8 cellular contexts compared by ENCODE assay signal in the genomic region with DNA sequence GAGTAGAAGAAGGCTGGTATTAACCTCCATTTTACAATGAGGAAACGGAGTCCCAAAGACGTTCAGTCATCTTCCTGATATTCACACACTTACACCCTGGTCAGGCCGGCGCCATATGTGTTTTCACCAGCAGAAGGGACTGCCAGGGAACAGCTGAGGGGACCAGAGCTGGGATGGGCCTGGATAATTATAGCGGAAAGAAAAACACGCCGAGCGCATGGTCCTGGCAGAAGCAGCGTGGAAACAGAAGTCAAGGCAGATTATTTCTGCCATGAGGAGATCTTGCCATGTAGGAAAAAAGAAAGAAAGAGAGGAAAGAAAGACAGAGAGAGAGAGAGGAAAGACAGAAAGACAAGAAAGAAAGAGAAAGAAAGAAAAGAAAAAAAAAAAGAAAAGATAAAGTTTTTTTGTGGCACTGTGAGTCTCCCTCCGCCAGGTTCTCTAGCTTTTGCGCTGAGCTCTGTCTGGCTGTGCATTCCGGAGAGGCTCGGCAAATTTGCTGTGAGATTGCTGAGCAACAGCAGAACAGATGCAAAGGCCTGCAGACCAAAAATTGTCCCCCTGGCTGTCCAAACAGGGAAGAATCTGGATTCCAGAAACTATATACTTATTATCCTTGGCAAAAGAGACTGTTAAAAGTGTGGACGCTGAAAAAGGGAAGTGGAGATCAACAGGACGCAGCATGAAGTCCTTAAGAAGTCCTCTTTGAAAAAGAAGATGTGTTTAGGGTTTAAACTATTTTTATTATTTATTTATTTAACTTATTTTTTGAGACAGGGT. TPM values are rescaled to one million over a fixed set of nuclear protein-coding genes. Genes with fewer than 3 reads are reported as not detected.
A peak's percentile ranks its signal among the peaks of the same experiment; 100 is the strongest.
DNase-seq lines count a peak whose midpoint lies in the region; ATAC-seq, FAIRE-seq and TF ChIP-seq lines count a peak whose summit lies in the region.

No MANE protein-coding gene starts in this region.

- TF ChIP-seq RAD21 in HepG2 (CRISPR knock-in tag; IDR thresholded peaks at IDR 0.05), result no peak

- H3K4me1 ChIP-seq in MM.1S (ENCODE audit: low read length) (peaks cover 23% of the 10 kb centered on the region), HepG2 (ENCODE audit: insufficient read depth, low read length) (peaks cover 60% of the 10 kb centered on the region), transverse colon (peaks cover 0 to 40% (median 19%) of the 10 kb centered on the region in 4 donors)

- in situ Hi-C loops in HepG2 (cut with HindIII; ENCODE audit: extremely low pct_ligation_motif_present, low pct_unique_long_range_greater_than_20kb) (no loop called here), transverse colon (cut with MboI; ENCODE audit: low pct_ligation_motif_present in 1 of 4, low pct_unique_long_range_greater_than_20kb in 1 of 4, low sequenced_read_pairs in 3 of 4) (no loop called here)

- CTCF ChIA-PET in HepG2 (lab: Yijun Ruan, JAX; ENCODE audit: low intra/inter-chr PET ratio, low total read pairs), result no interaction called here

- FAIRE-seq in HepG2 (lab: Jason Lieb, UNC), result no peak

- TF ChIP-seq CTCF in MM.1S (IDR thresholded peaks at IDR 0.05; ENCODE audit: low read length), result no peak
- no peak for TF ChIP-seq CTCF in HepG2 (CRISPR knock-in tag; IDR thresholded peaks at IDR 0.05)
- no peak for TF ChIP-seq CTCF in transverse colon (IDR thresholded peaks at IDR 0.05)

- no peak for ATAC-seq in activated naive CD4-positive, alpha-beta T cell treated with anti-CD3 and anti-CD28 coated beads, Interleukin-2, amount 50 U/mL, for 72 hours
- peak; percentile 8 for ATAC-seq in HepG2
- no peak for ATAC-seq in GM19324 (IDR thresholded peaks at IDR 0.05; ENCODE audit: low FRiP score, unreplicated experiment)
- ATAC-seq in GM19328 (IDR thresholded peaks at IDR 0.05; ENCODE audit: unreplicated experiment), result no peak

- intact Hi-C loops in HepG2 (cut with micrococcal nuclease; ENCODE audit: unreplicated experiment), result no loop called here
- intact Hi-C loops in transverse colon (cut with DNase I; ENCODE audit: low total_unique reads), result no loop called here

- H3K36me3 ChIP-seq in MM.1S (replicated peaks; ENCODE audit: insufficient read depth, low read length) (no peaks in the 10 kb centered on the region), HepG2 (replicated peaks in 1 of 2; ENCODE audit: control insufficient read depth in 1 of 2, insufficient read depth in 2 of 2, low read length in 2 of 2) (peaks cover 0 to 9% of the 10 kb centered on the region in 2 experiments; a peak in 1 of 5 replicates), transverse colon (no peaks in the 10 kb centered on the region)

- H3K27me3 ChIP-seq in MM.1S (replicated peaks; ENCODE audit: insufficient read depth, low read length) (no peaks in the 10 kb centered on the region), HepG2 (ENCODE audit: control insufficient read depth in 1 of 2, insufficient read depth in 2 of 2, low read length in 2 of 2) (no peaks in the 10 kb centered on the region), transverse colon (no peaks in the 10 kb centered on the region)

- H3K9ac ChIP-seq in MM.1S (ENCODE audit: low read length) (peak overlapping the region; percentile 95; the same call in 1 of the 2 replicates), HepG2 (ENCODE audit: insufficient read depth, low read depth, low read length) (peak overlapping the region; percentile 76)

- DNase-seq in CD1c-positive myeloid dendritic cell (ENCODE audit: extremely low spot score) (peak; percentile 53), MM.1S (no peak), HepG2 (ENCODE audit: low spot score) (no peak), transverse colon (no peak), NCI-H2029 (lab: John Stamatoyannopoulos, UW) (no peak)
- DNase-seq in activated naive CD4-positive, alpha-beta T cell treated with anti-CD3 and anti-CD28 coated beads, Interleukin-2, amount 50 U/mL, for 72 hours (ENCODE audit: low spot score in 2 of 2), result no peak

- POLR2A ChIA-PET in HepG2 (lab: Yijun Ruan, JAX), result interaction anchor here (1.4 to 4.9 kb wide), 3 partner anchors 11 to 35 kb away, joined by 3 to 32 read pairs (median 7); no protein-coding TSS in a partner anchor

- H3K9me3 ChIP-seq in MM.1S (replicated peaks; ENCODE audit: insufficient read depth, low read length) (no peaks in the 10 kb centered on the region), HepG2 (ENCODE audit: low read length) (no peaks in the 10 kb centered on the region), transverse colon (no peaks in the 10 kb centered on the region)

- H3K36me3 Mint-ChIP-seq in activated naive CD4-positive, alpha-beta T cell treated with anti-CD3 and anti-CD28 coated beads, Interleukin-2, amount 50 U/mL, for 72 hours, result peaks cover 43 to 47% of the 10 kb centered on the region in 2 donors

- H3K9me2 ChIP-seq in MM.1S (replicated peaks; ENCODE audit: insufficient read depth, low read length), result no peaks in the 10 kb centered on the region

- TSS peak; percentile 93 for BruUV-seq in HepG2 (replicated peaks; lab: Mats Ljungman, UMichigan)

- peak overlapping the region; percentile 90; the same call in 1 of the 2 replicates for H3K27ac ChIP-seq in MM.1S (ENCODE audit: low read length)
- peak overlapping the region; percentile 91 for H3K27ac ChIP-seq in HepG2 (ENCODE audit: extremely low read length, insufficient read depth, low read length)
- peak overlapping the region; percentile 91 to 94 (median 92) for H3K27ac ChIP-seq in transverse colon

- peak overlapping the region; percentile 99 for H2AFZ ChIP-seq in MM.1S (ENCODE audit: low read length)
- peak overlapping the region; percentile 42 for H2AFZ ChIP-seq in HepG2 (ENCODE audit: low read length)

- 59% methylated on average over 15 of the region's 15 CpGs for WGBS in HepG2 (ENCODE audit: low lambda C conversion rate)
- 74 to 87% methylated on average over 10 to 15 of the region's 15 CpGs for WGBS in transverse colon (ENCODE audit: low coverage in 1 of 2), 2 donors

- no peaks in the 10 kb centered on the region for H4K20me1 ChIP-seq in MM.1S (ENCODE audit: insufficient read depth, low read length)
- no peaks in the 10 kb centered on the region for H4K20me1 ChIP-seq in HepG2 (ENCODE audit: insufficient read depth, low read length)

- H3K4me2 ChIP-seq in MM.1S (ENCODE audit: low read depth, low read length) (peak overlapping the region; percentile 94), HepG2 (ENCODE audit: low read depth, low read length) (peak overlapping the region; percentile 100)

- H3K27ac Mint-ChIP-seq in activated naive CD4-positive, alpha-beta T cell treated with anti-CD3 and anti-CD28 coated beads, Interleukin-2, amount 50 U/mL, for 72 hours, result peak overlapping the region; percentile 100

- peak overlapping the region; percentile 96 for H3K4me3 ChIP-seq in MM.1S (ENCODE audit: low read length)
- peak overlapping the region; percentile 71 to 93 (median 86); a peak in 5 of 6 replicates for H3K4me3 ChIP-seq in HepG2 (replicated peaks in 1 of 3; ENCODE audit: insufficient read depth in 1 of 3, low read depth in 2 of 3, low read length in 3 of 3)
- peak overlapping the region in 3 of 4 donors; percentile 54 to 64 (median 55) for H3K4me3 ChIP-seq in transverse colon

- TF ChIP-seq EP300 in HepG2 (IDR thresholded peaks at IDR 0.05; ENCODE audit: low read depth in 2 of 2, low read length in 2 of 2), result no peak
- TF ChIP-seq EP300 in HepG2 (CRISPR knock-in tag; IDR thresholded peaks at IDR 0.05; ENCODE audit: borderline replicate concordance), result no peak
- TF ChIP-seq EP300 in transverse colon (IDR thresholded peaks at IDR 0.05; ENCODE audit: low read depth), result no peak

- no peaks in the 10 kb centered on the region for H3K9me3 Mint-ChIP-seq in activated naive CD4-positive, alpha-beta T cell treated with anti-CD3 and anti-CD28 coated beads, Interleukin-2, amount 50 U/mL, for 72 hours

- peaks cover 26% of the 10 kb centered on the region for H3K79me2 ChIP-seq in MM.1S (ENCODE audit: low read length)
- H3K79me2 ChIP-seq in HepG2 (ENCODE audit: insufficient read depth, low read length), result peaks cover 3% of the 10 kb centered on the region

- H3F3A ChIP-seq in MM.1S (ENCODE audit: insufficient read depth, low read length), result peaks cover 35% of the 10 kb centered on the region

- no peak for TF ChIP-seq POLR2A in HepG2 (IDR thresholded peaks at IDR 0.05; ENCODE audit: insufficient read depth in 1 of 2, low read depth in 2 of 2, low read length in 2 of 2)
- TF ChIP-seq POLR2A in transverse colon (IDR thresholded peaks at IDR 0.05), result no peak

RNA-seq across cellular contexts. Expression of gene UCP2, which starts 1.3 kb away (rescaled TPM):
- 100 to 1,000 TPM; 271 to 326 TPM for total RNA-seq in activated naive CD4-positive, alpha-beta T cell treated with anti-CD3 and anti-CD28 coated beads, Interleukin-2, amount 50 U/mL, for 72 hours
- total RNA-seq in HepG2 (2016; rRNA removed; fragmentation: Illumina TruSeq; extraction: Trizol), result 3.2 and 5.5 TPM in 2 replicates
- 2.4 TPM in 2 replicates for total RNA-seq in HepG2 (2016; cell fraction: cytosol; rRNA removed; fragmentation: Illumina TruSeq; extraction: Trizol; ENCODE audit: low read depth)
- total RNA-seq in HepG2 (2016; cell fraction: insoluble cytoplasmic fraction; rRNA removed; fragmentation: Illumina TruSeq; extraction: Trizol), result 3.2 and 3.4 TPM in 2 replicates
- total RNA-seq in HepG2 (2016; cell fraction: membrane; rRNA removed; fragmentation: Illumina TruSeq; extraction: Trizol), result 5.5 and 5.9 TPM in 2 replicates
- total RNA-seq in HepG2 (2016; cell fraction: nucleus; rRNA removed; fragmentation: Illumina TruSeq; extraction: Trizol), result 6.8 and 8.8 TPM in 2 replicates
- 2.7 TPM in 2 replicates for polyA plus RNA-seq in HepG2 (2011; rRNA removed)
- polyA plus RNA-seq in HepG2 (2011; cell fraction: cytosol; rRNA removed), result 3.8 and 4.1 TPM in 2 replicates
- 3.8 and 5.1 TPM in 2 replicates for polyA plus RNA-seq in HepG2 (2011; cell fraction: nucleus; rRNA removed)
- 4.1 and 7.4 TPM in 2 replicates for polyA plus RNA-seq in HepG2 (2012)
- polyA plus RNA-seq in HepG2 (2016; cell fraction: cytosol; fragmentation: Illumina TruSeq; extraction: Trizol; ENCODE audit: low read depth), result 4.9 and 6.3 TPM in 2 replicates
- 7.6 and 11.9 TPM in 2 replicates for polyA plus RNA-seq in HepG2 (2016; cell fraction: insoluble cytoplasmic fraction; fragmentation: Illumina TruSeq; extraction: Trizol; ENCODE audit: low read depth)
- 11.8 and 12.1 TPM in 2 replicates for polyA plus RNA-seq in HepG2 (2016; cell fraction: membrane; fragmentation: Illumina TruSeq; extraction: Trizol; ENCODE audit: low read depth)
- 4.9 and 6.3 TPM in 2 replicates for polyA plus RNA-seq in HepG2 (2016; cell fraction: nucleus; fragmentation: Illumina TruSeq; extraction: Trizol; ENCODE audit: insufficient read depth, low read depth)
- polyA minus RNA-seq in HepG2 (2011; rRNA and poly(A)+ RNA removed; ENCODE audit: low replicate concordance), result 10.6 and 155 TPM in 2 replicates
- 4.4 and 5.2 TPM in 2 replicates for polyA minus RNA-seq in HepG2 (2011; cell fraction: cytosol; rRNA and poly(A)+ RNA removed)
- polyA minus RNA-seq in HepG2 (2011; cell fraction: nucleus; rRNA and poly(A)+ RNA removed), result 9.1 and 17.2 TPM in 2 replicates
- 10 to 100 TPM; 36.7 to 57.6 (median 39.6) TPM for total RNA-seq in transverse colon

RNA-seq across cellular contexts. Expression of gene UCP3, which starts 24.9 kb away (rescaled TPM):
- 1 to 10 TPM; 1.5 to 2.7 TPM for total RNA-seq in activated naive CD4-positive, alpha-beta T cell treated with anti-CD3 and anti-CD28 coated beads, Interleukin-2, amount 50 U/mL, for 72 hours
- total RNA-seq in HepG2 (2016; rRNA removed; fragmentation: Illumina TruSeq; extraction: Trizol), result 0.22 TPM in 1 of 2 replicates, not detected in the other
- not detected in 2 replicates for total RNA-seq in HepG2 (2016; cell fraction: cytosol; rRNA removed; fragmentation: Illumina TruSeq; extraction: Trizol; ENCODE audit: low read depth)
- total RNA-seq in HepG2 (2016; cell fraction: insoluble cytoplasmic fraction; rRNA removed; fragmentation: Illumina TruSeq; extraction: Trizol), result not detected in 2 replicates
- total RNA-seq in HepG2 (2016; cell fraction: membrane; rRNA removed; fragmentation: Illumina TruSeq; extraction: Trizol), result not detected in 2 replicates
- 0.16 TPM in 1 of 2 replicates, not detected in the other for total RNA-seq in HepG2 (2016; cell fraction: nucleus; rRNA removed; fragmentation: Illumina TruSeq; extraction: Trizol)
- polyA plus RNA-seq in HepG2 (2011; rRNA removed), result 0.10 and 0.37 TPM in 2 replicates
- polyA plus RNA-seq in HepG2 (2011; cell fraction: cytosol; rRNA removed), result 0.05 and 0.14 TPM in 2 replicates
- polyA plus RNA-seq in HepG2 (2011; cell fraction: nucleus; rRNA removed), result 0.64 and 0.83 TPM in 2 replicates
- polyA plus RNA-seq in HepG2 (2012), result 0.17 and 0.28 TPM in 2 replicates
- polyA plus RNA-seq in HepG2 (2016; cell fraction: cytosol; fragmentation: Illumina TruSeq; extraction: Trizol; ENCODE audit: low read depth), result 0.03 and 0.07 TPM in 2 replicates
- not detected in 2 replicates for polyA plus RNA-seq in HepG2 (2016; cell fraction: insoluble cytoplasmic fraction; fragmentation: Illumina TruSeq; extraction: Trizol; ENCODE audit: low read depth)
- polyA plus RNA-seq in HepG2 (2016; cell fraction: membrane; fragmentation: Illumina TruSeq; extraction: Trizol; ENCODE audit: low read depth), result 0.06 and 0.13 TPM in 2 replicates
- 1.4 and 1.8 TPM in 2 replicates for polyA plus RNA-seq in HepG2 (2016; cell fraction: nucleus; fragmentation: Illumina TruSeq; extraction: Trizol; ENCODE audit: insufficient read depth, low read depth)
- 0.52 and 4.4 TPM in 2 replicates for polyA minus RNA-seq in HepG2 (2011; rRNA and poly(A)+ RNA removed; ENCODE audit: low replicate concordance)
- polyA minus RNA-seq in HepG2 (2011; cell fraction: cytosol; rRNA and poly(A)+ RNA removed), result not detected in 2 replicates
- 0.37 and 0.39 TPM in 2 replicates for polyA minus RNA-seq in HepG2 (2011; cell fraction: nucleus; rRNA and poly(A)+ RNA removed)
- total RNA-seq in transverse colon, result 1 to 10 TPM; 1.3 to 7.6 (median 3.1) TPM

RNA-seq across cellular contexts. Expression of gene DNAJB13, which starts 33.1 kb away (rescaled TPM):
- total RNA-seq in activated naive CD4-positive, alpha-beta T cell treated with anti-CD3 and anti-CD28 coated beads, Interleukin-2, amount 50 U/mL, for 72 hours, result under 1 TPM; 0.29 to 0.32 TPM
- total RNA-seq in HepG2 (2016; rRNA removed; fragmentation: Illumina TruSeq; extraction: Trizol) (not detected in 2 replicates), transverse colon (not detected)
- not detected in 2 replicates for total RNA-seq in HepG2 (2016; cell fraction: cytosol; rRNA removed; fragmentation: Illumina TruSeq; extraction: Trizol; ENCODE audit: low read depth)
- 0.15 TPM in 1 of 2 replicates, not detected in the other for total RNA-seq in HepG2 (2016; cell fraction: insoluble cytoplasmic fraction; rRNA removed; fragmentation: Illumina TruSeq; extraction: Trizol)
- total RNA-seq in HepG2 (2016; cell fraction: membrane; rRNA removed; fragmentation: Illumina TruSeq; extraction: Trizol), result not detected in 2 replicates
- total RNA-seq in HepG2 (2016; cell fraction: nucleus; rRNA removed; fragmentation: Illumina TruSeq; extraction: Trizol), result not detected in 2 replicates
- polyA plus RNA-seq in HepG2 (2011; rRNA removed), result 2.3 and 2.9 TPM in 2 replicates
- polyA plus RNA-seq in HepG2 (2011; cell fraction: cytosol; rRNA removed), result 1.9 and 2.3 TPM in 2 replicates
- polyA plus RNA-seq in HepG2 (2011; cell fraction: nucleus; rRNA removed), result 4.0 and 4.2 TPM in 2 replicates
- polyA plus RNA-seq in HepG2 (2012), result 0.96 and 1.5 TPM in 2 replicates
- polyA plus RNA-seq in HepG2 (2016; cell fraction: cytosol; fragmentation: Illumina TruSeq; extraction: Trizol; ENCODE audit: low read depth), result not detected in 2 replicates
- polyA plus RNA-seq in HepG2 (2016; cell fraction: insoluble cytoplasmic fraction; fragmentation: Illumina TruSeq; extraction: Trizol; ENCODE audit: low read depth), result not detected in 2 replicates
- not detected in 2 replicates for polyA plus RNA-seq in HepG2 (2016; cell fraction: membrane; fragmentation: Illumina TruSeq; extraction: Trizol; ENCODE audit: low read depth)
- polyA plus RNA-seq in HepG2 (2016; cell fraction: nucleus; fragmentation: Illumina TruSeq; extraction: Trizol; ENCODE audit: insufficient read depth, low read depth), result not detected in 2 replicates
- 2.0 TPM in 1 of 2 replicates, not detected in the other for polyA minus RNA-seq in HepG2 (2011; rRNA and poly(A)+ RNA removed; ENCODE audit: low replicate concordance)
- not detected in 2 replicates for polyA minus RNA-seq in HepG2 (2011; cell fraction: cytosol; rRNA and poly(A)+ RNA removed)
- polyA minus RNA-seq in HepG2 (2011; cell fraction: nucleus; rRNA and poly(A)+ RNA removed), result 0.99 and 1.4 TPM in 2 replicates

Comparison
In these comparisons a context has a peak if more than half of its experiments do, and no peak if none do; other contexts are left out.
1. RNA of gene UCP2, which starts 1.3 kb away (total RNA-seq): 271 to 326 TPM in activated naive CD4-positive, alpha-beta T cell treated with anti-CD3 and anti-CD28 coated beads, Interleukin-2, amount 50 U/mL, for 72 hours; 36.7 to 57.6 TPM in transverse colon and 2.4 to 8.8 TPM in HepG2; every median in the first group is over 4 times any median in the second.
2. Peak in every context shown above with its lines, with median percentiles within 50 percentile points of each other: H3K27ac ChIP-seq and H3K4me3 ChIP-seq.